Comparison of ENCODE assay signal across 9 cellular contexts in the genomic region with DNA sequence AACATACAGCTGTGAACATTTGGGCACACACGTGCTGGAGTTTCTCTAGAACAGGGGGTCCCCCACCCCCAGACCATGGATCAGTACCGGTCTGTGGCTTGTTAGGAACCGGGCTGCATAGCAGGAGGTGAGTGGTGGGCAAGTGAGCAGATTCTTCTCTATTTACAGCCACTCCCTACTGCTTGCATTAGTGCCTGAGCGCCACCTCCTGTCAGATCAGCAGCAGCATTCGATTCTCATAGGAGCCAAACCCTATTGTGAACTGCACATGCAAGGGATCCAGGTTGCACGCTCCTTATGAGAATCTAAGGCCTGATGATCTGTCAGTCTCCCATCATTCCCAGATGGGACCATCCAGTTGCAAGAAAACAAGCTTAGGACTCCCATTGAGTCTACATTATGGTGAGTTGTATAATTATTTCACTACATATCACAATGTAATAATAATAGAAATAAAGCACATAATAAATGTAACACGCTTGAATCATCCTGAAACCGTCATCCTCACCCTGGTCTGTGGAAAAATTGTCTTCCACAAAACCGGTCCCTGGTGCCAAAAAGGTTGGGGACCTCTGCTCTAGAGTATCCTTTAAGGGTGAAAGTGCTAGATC. TPM values are rescaled to one million over a fixed set of nuclear protein-coding genes. Genes with fewer than 3 reads are reported as not detected.
A peak's percentile ranks its signal among the peaks of the same experiment; 100 is the strongest.
DNase-seq lines count a peak whose midpoint lies in the region; ATAC-seq lines count a peak whose summit lies in the region.
"Had no signal": no experiment of that assay in that cellular context is flagged by ENCODE, and none has a peak within 500 bp of the region (broad histone marks: within the 10 kb centered on the region; RNA-seq: fewer than 3 reads in every experiment).

No MANE protein-coding gene starts in this region.

- DNase-seq in stimulated activated naive CD8-positive, alpha-beta T cell treated with anti-CD3 and anti-CD28 coated beads, Interleukin-15, Interleukin-2, amounts not matched to agents 100 U/mL and 50 U/mL, for 24 hours = peak; percentile 6
- no peak for DNase-seq in stimulated activated naive CD8-positive, alpha-beta T cell treated with anti-CD3 and anti-CD28 coated beads, Interleukin-15, amount 100 ng/mL, for 72 hours
- DNase-seq in NCI-H526 treated with DMSO at 0.1 percent for 48 hours (lab: John Stamatoyannopoulos, UW) (peak; percentile 23), dermis blood vessel endothelial cell (peak; percentile 64), left lobe of liver (ENCODE audit: low spot score) (no peak), Ammon's horn (ENCODE audit: low spot score) (no peak)

- H3K27me3 Mint-ChIP-seq in stimulated activated naive CD8-positive, alpha-beta T cell treated with anti-CD3 and anti-CD28 coated beads, Interleukin-15, amount 100 ng/mL, for 72 hours = no peaks in the 10 kb centered on the region

- no peaks in the 10 kb centered on the region for H3K9me3 Mint-ChIP-seq in stimulated activated naive CD8-positive, alpha-beta T cell treated with anti-CD3 and anti-CD28 coated beads, Interleukin-15, amount 100 ng/mL, for 72 hours
- H3K9me3 Mint-ChIP-seq: T-helper 1 cell treated with Interleukin-12 subunit alpha and Interleukin-12 subunit beta and Interleukin-4 antibody, amounts not matched to agents 30 μg/mL and 1 μg/mL, for 36 hours had no signal

- H3K4me1 Mint-ChIP-seq in stimulated activated naive CD8-positive, alpha-beta T cell treated with anti-CD3 and anti-CD28 coated beads, Interleukin-15, amount 100 ng/mL, for 72 hours = peaks cover 6% of the 10 kb centered on the region

- no peak overlapping the region for H3K4me3 Mint-ChIP-seq in stimulated activated naive CD8-positive, alpha-beta T cell treated with anti-CD3 and anti-CD28 coated beads, Interleukin-15, amount 100 ng/mL, for 72 hours
- H3K4me3 Mint-ChIP-seq: T-helper 1 cell treated with Interleukin-12 subunit alpha and Interleukin-12 subunit beta and Interleukin-4 antibody, amounts not matched to agents 30 μg/mL and 1 μg/mL, for 36 hours had no signal

- no peak for ATAC-seq in stimulated activated naive CD8-positive, alpha-beta T cell treated with anti-CD3 and anti-CD28 coated beads, Interleukin-15, Interleukin-2, amounts not matched to agents 100 U/mL and 50 U/mL, for 24 hours
- no peak for ATAC-seq in stimulated activated naive CD8-positive, alpha-beta T cell treated with anti-CD3 and anti-CD28 coated beads, Interleukin-15, amount 100 ng/mL, for 72 hours
- ATAC-seq in HG02678 (IDR thresholded peaks at IDR 0.05; ENCODE audit: unreplicated experiment) (no peak), GM19023 (IDR thresholded peaks at IDR 0.05; ENCODE audit: unreplicated experiment) (no peak), left lobe of liver (no peak)

- H3K27ac Mint-ChIP-seq in stimulated activated naive CD8-positive, alpha-beta T cell treated with anti-CD3 and anti-CD28 coated beads, Interleukin-15, amount 100 ng/mL, for 72 hours = no peak overlapping the region
- H3K27ac Mint-ChIP-seq: T-helper 1 cell treated with Interleukin-12 subunit alpha and Interleukin-12 subunit beta and Interleukin-4 antibody, amounts not matched to agents 30 μg/mL and 1 μg/mL, for 36 hours had no signal

RNA-seq across cellular contexts. Expression of a gene that starts 25.8 kb away (rescaled TPM):
- total RNA-seq in dermis blood vessel endothelial cell = 0.17 TPM in 1 of 2 replicates, not detected in the other
- total RNA-seq in left lobe of liver = not detected

RNA-seq across cellular contexts. Expression of a gene that starts 44.9 kb away (rescaled TPM):
- total RNA-seq in dermis blood vessel endothelial cell = 23.9 and 32.2 TPM in 2 replicates
- 8.9 TPM for total RNA-seq in left lobe of liver

Comparison
In these comparisons a context has a peak if more than half of its experiments do, and no peak if none do; other contexts are left out.
1. DNase-seq: peak in stimulated activated naive CD8-positive, alpha-beta T cell treated with anti-CD3 and anti-CD28 coated beads, Interleukin-15, Interleukin-2, amounts not matched to agents 100 U/mL and 50 U/mL, for 24 hours (single experiment), NCI-H526 treated with DMSO at 0.1 percent for 48 hours (single experiment) and dermis blood vessel endothelial cell (single experiment); none in stimulated activated naive CD8-positive, alpha-beta T cell treated with anti-CD3 and anti-CD28 coated beads, Interleukin-15, amount 100 ng/mL, for 72 hours (0 of 2), left lobe of liver (single experiment) and Ammon's horn (single experiment).